13 cellular contexts compared by ENCODE assay signal in the genomic region with DNA sequence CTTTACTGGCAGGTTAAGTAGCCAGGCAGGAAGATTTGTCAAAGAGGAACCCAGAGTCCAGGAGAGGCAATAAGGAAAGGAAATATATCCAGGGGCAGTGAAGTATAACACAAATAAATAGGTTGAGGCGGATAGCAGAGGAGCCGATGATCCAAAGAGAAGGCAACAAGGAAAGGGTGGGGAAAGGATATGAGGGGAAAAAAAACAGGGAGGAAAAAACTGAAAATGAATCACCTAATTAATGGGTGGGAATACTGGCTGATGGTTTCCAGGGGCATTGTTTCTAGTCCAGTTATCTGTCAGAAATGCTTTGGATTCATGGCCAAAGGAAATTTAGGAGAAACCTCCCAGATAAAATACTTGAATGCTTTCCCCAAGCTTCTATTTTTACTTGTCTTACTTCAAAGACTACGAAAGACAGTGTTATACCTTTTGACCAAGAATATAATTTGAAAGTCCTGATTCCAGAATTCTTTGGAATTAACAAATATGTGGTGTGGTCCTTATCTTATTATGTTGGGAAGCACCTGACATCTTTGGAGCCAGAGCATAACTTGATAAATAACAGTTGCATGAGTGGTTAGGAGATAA.
DNase-seq lines count a peak whose midpoint lies in the region; ATAC-seq and TF ChIP-seq lines count a peak whose summit lies in the region.
"Had no signal": no experiment of that assay in that cellular context is flagged by ENCODE, and none has a peak within 500 bp of the region (broad histone marks: within the 10 kb centered on the region; RNA-seq: fewer than 3 reads in every experiment).

No MANE protein-coding gene starts in this region.

- no peaks in the 10 kb centered on the region for H3K27me3 Mint-ChIP-seq in CD4-positive, CD25-positive, alpha-beta regulatory T cell
- H3K27me3 Mint-ChIP-seq: CD8-positive, alpha-beta memory T cell; T-cell had no signal

- peaks cover 18% of the 10 kb centered on the region for H3K4me1 ChIP-seq in CD4-positive, CD25-positive, alpha-beta regulatory T cell (ENCODE audit: control insufficient read depth, insufficient read depth, low read length, poor library complexity, severe bottlenecking)
- H3K4me1 ChIP-seq in Panc1 (ENCODE audit: control insufficient read depth, insufficient read depth, low read length) (peaks cover 24% of the 10 kb centered on the region), gastroesophageal sphincter (peaks cover 3 to 41% (median 9%) of the 10 kb centered on the region in 3 donors), rectal smooth muscle tissue (ENCODE audit: control insufficient read depth, insufficient read depth, low read length) (peaks cover 6% of the 10 kb centered on the region), esophagus squamous epithelium (peaks cover 5 to 63% (median 19%) of the 10 kb centered on the region in 3 donors)

- 47 to 50% methylated on average over 2 to 3 of the region's 3 CpGs for WGBS in gastroesophageal sphincter (ENCODE audit: low coverage in 1 of 2), 2 donors
- 55 to 63% methylated on average over 3 of the region's 3 CpGs for WGBS in esophagus squamous epithelium, 2 donors

- H3K27ac ChIP-seq in CD4-positive, CD25-positive, alpha-beta regulatory T cell (ENCODE audit: insufficient read depth, low read length, poor library complexity, severe bottlenecking) = no peak overlapping the region
- H3K27ac ChIP-seq in Panc1 (ENCODE audit: low read length) = peak overlapping the region; percentile 79
- peak overlapping the region; percentile 0 to 43 (median 38) for H3K27ac ChIP-seq in gastroesophageal sphincter
- peak overlapping the region; percentile 27 for H3K27ac ChIP-seq in rectal smooth muscle tissue (ENCODE audit: low read depth, low read length)
- peak overlapping the region in 2 of 4 donors; percentile 51 to 56 for H3K27ac ChIP-seq in esophagus squamous epithelium

- no peak overlapping the region for H3K4me3 ChIP-seq in CD4-positive, CD25-positive, alpha-beta regulatory T cell (ENCODE audit: low read depth, low read length)
- no peak overlapping the region for H3K4me3 ChIP-seq in Panc1 (ENCODE audit: low read depth in 2 of 2, low read length in 2 of 2)
- H3K4me3 ChIP-seq in gastroesophageal sphincter = no peak overlapping the region
- H3K4me3 ChIP-seq in rectal smooth muscle tissue (ENCODE audit: low read length) = no peak overlapping the region
- no peak overlapping the region for H3K4me3 ChIP-seq in esophagus squamous epithelium
- H3K4me3 ChIP-seq: adrenal gland had no signal

- POLR2A ChIA-PET in Panc1 (lab: Charles Lee) = no interaction called here

- in situ Hi-C loops in Panc1 (cut with HindIII; ENCODE audit: low pct_unique_long_range_greater_than_20kb, low sequenced_read_pairs) = no loop called here

- H3K27me3 ChIP-seq in CD4-positive, CD25-positive, alpha-beta regulatory T cell (ENCODE audit: control insufficient read depth, insufficient read depth, low read length) = no peaks in the 10 kb centered on the region
- H3K27me3 ChIP-seq in Panc1 (ENCODE audit: control insufficient read depth, insufficient read depth, low read length) (no peaks in the 10 kb centered on the region), gastroesophageal sphincter (no peaks in the 10 kb centered on the region), rectal smooth muscle tissue (ENCODE audit: control insufficient read depth, insufficient read depth, low read length) (no peaks in the 10 kb centered on the region), esophagus squamous epithelium (no peaks in the 10 kb centered on the region)
- H3K27me3 ChIP-seq: adrenal gland had no signal

- H3K9ac ChIP-seq in rectal smooth muscle tissue (ENCODE audit: low read length) = no peak overlapping the region

- no TSS peak for BruUV-seq in Panc1 (replicated peaks; lab: Mats Ljungman, UMichigan)

- intact Hi-C loops in Panc1 (cut with micrococcal nuclease; ENCODE audit: unreplicated experiment) = no loop called here
- intact Hi-C loops in esophagus squamous epithelium (cut with DNase I) = no loop called here

- H3K9me3 ChIP-seq in CD4-positive, CD25-positive, alpha-beta regulatory T cell (ENCODE audit: control insufficient read depth in 2 of 2, low read length in 2 of 2) = no peaks in the 10 kb centered on the region
- H3K9me3 ChIP-seq in Panc1 (ENCODE audit: control insufficient read depth, insufficient read depth, low read depth, low read length) (no peaks in the 10 kb centered on the region), gastroesophageal sphincter (no peaks in the 10 kb centered on the region), esophagus squamous epithelium (no peaks in the 10 kb centered on the region)

- no peaks in the 10 kb centered on the region for H3K36me3 ChIP-seq in CD4-positive, CD25-positive, alpha-beta regulatory T cell (ENCODE audit: control insufficient read depth, insufficient read depth, low read length)
- H3K36me3 ChIP-seq in Panc1 (ENCODE audit: control insufficient read depth, insufficient read depth, low read length) (no peaks in the 10 kb centered on the region), gastroesophageal sphincter (no peaks in the 10 kb centered on the region), rectal smooth muscle tissue (ENCODE audit: control insufficient read depth, insufficient read depth, low read length) (no peaks in the 10 kb centered on the region), esophagus squamous epithelium (no peaks in the 10 kb centered on the region)
- H3K36me3 ChIP-seq: adrenal gland had no signal

- CTCF ChIA-PET in Panc1 (lab: Charles Lee) = no interaction called here

- peaks cover 7% of the 10 kb centered on the region for H3K36me3 Mint-ChIP-seq in CD4-positive, CD25-positive, alpha-beta regulatory T cell

- H3K4me1 Mint-ChIP-seq in CD4-positive, CD25-positive, alpha-beta regulatory T cell = peaks cover 11 to 53% (median 28%) of the 10 kb centered on the region in 4 donors

- peak overlapping the region; percentile 27 to 98 (median 89) for H3K27ac Mint-ChIP-seq in CD4-positive, CD25-positive, alpha-beta regulatory T cell
- H3K27ac Mint-ChIP-seq: T-cell had no signal

- peaks cover 0 to 5% (median 0%) of the 10 kb centered on the region in 7 donors for H3K9me3 Mint-ChIP-seq in CD4-positive, CD25-positive, alpha-beta regulatory T cell
- H3K9me3 Mint-ChIP-seq: CD8-positive, alpha-beta memory T cell had no signal

- ATAC-seq in CD4-positive, CD25-positive, alpha-beta regulatory T cell (ENCODE audit: low read depth in 2 of 2) = no peak
- ATAC-seq in Panc1 = no peak
- ATAC-seq in gastroesophageal sphincter = no peak
- ATAC-seq: T-cell had no signal

- no peak for TF ChIP-seq EP300 in gastroesophageal sphincter (IDR thresholded peaks at IDR 0.05)

- no peak for TF ChIP-seq CTCF in Panc1 (IDR thresholded peaks at IDR 0.05)
- TF ChIP-seq CTCF in gastroesophageal sphincter (IDR thresholded peaks at IDR 0.05) = no peak
- no peak for TF ChIP-seq CTCF in esophagus squamous epithelium (IDR thresholded peaks at IDR 0.05)

- peak overlapping the region in 2 of 4 donors; percentile 3 to 39 for H3K4me3 Mint-ChIP-seq in CD4-positive, CD25-positive, alpha-beta regulatory T cell
- H3K4me3 Mint-ChIP-seq: T-cell had no signal

- TF ChIP-seq POLR2A in gastroesophageal sphincter (IDR thresholded peaks at IDR 0.05) (no peak), esophagus squamous epithelium (IDR thresholded peaks at IDR 0.05) (no peak)

- no peak for DNase-seq in CD4-positive, CD25-positive, alpha-beta regulatory T cell
- DNase-seq in Panc1 (ENCODE audit: low read depth, low spot score) (no peak), NCI-H187 (lab: John Stamatoyannopoulos, UW) (no peak), esophagus squamous epithelium (lab: John Stamatoyannopoulos, UW) (no peak), H4 (ENCODE audit: low spot score) (no peak), NCI-H1092 (lab: John Stamatoyannopoulos, UW) (no peak)
- DNase-seq: activated CD8-positive, alpha-beta memory T cell treated with anti-CD3 and anti-CD28 coated beads for 24 hours; adrenal gland; CD8-positive, alpha-beta memory T cell; erythroblast; T-cell had no signal
